In the genomic region with DNA sequence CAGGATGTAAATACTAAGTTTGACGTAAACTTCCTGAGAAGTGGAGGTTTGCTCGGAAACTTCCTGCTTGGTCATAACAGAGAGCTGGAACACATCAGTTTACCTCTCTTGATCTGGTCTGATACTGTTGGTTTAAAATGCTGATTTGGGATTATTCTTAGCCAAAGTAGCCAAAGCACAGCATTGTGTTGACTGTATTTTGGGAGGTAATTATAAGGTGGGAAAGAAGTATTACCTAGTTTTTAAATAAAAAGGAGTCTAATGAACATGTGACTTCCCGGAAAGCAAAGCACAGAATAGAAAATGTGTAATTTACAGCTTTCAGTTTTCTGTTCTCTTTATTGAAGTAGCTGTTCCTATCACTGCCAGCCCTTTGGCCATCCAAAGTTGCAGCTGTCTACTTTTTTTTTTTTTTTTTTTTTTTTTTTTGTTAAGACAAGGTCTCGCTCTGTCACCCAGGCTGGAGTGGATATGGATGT, we compare ENCODE assay signal across 9 cellular contexts. TPM values are rescaled to one million over a fixed set of nuclear protein-coding genes. Genes with fewer than 3 reads are reported as not detected.
DNase-seq lines count a peak whose midpoint lies in the region; ATAC-seq, FAIRE-seq and TF ChIP-seq lines count a peak whose summit lies in the region.
"Had no signal": no experiment of that assay in that cellular context is flagged by ENCODE, and none has a peak within 500 bp of the region (broad histone marks: within the 10 kb centered on the region; RNA-seq: fewer than 3 reads in every experiment).

No MANE protein-coding gene starts in this region.

- no peak for FAIRE-seq in small intestine (lab: Jason Lieb, UNC)
- FAIRE-seq: islet of Langerhans had no signal

- intact Hi-C loops in activated CD4-positive, alpha-beta T cell treated with anti-CD3 and anti-CD28 coated beads for 36 hours (cut with DNase I, micrococcal nuclease) = loop anchor here (1.0 to 5.0 kb wide), 8 partner anchors 37 to 357 kb away; partner anchors contain the start of genes PPP2R3C (in 1 of the 2) and SRP54 (in 1 of the 2)
- intact Hi-C loops in activated CD4-positive, alpha-beta T cell treated with anti-CD3 and anti-CD28 coated beads, Interleukin-2, amount 10 ng/mL, durations not matched to agents 24 days and 14 days (cut with micrococcal nuclease) = loop anchor here (2.0 kb wide), 2 partner anchors 52 to 56 kb away; partner anchors contain the start of genes BAZ1A and SRP54
- intact Hi-C loops in vagina (cut with DNase I) = no loop called here

- DNase-seq in activated CD4-positive, alpha-beta T cell treated with anti-CD3 and anti-CD28 coated beads for 36 hours = peak; percentile 32
- DNase-seq in activated CD4-positive, alpha-beta T cell treated with anti-CD3 and anti-CD28 coated beads, Interleukin-2, amount 50 U/mL, for 4 hours = no peak
- DNase-seq in activated CD4-positive, alpha-beta T cell treated with anti-CD3 and anti-CD28 coated beads, Interleukin-2, amount 10 ng/mL, durations not matched to agents 24 days and 14 days = peak; percentile 79
- DNase-seq in small intestine (peak; percentile 25), mucosa of gallbladder (ENCODE audit: low spot score) (no peak), NCI-H128 (lab: John Stamatoyannopoulos, UW; ENCODE audit: unreplicated experiment) (no peak), vagina (ENCODE audit: extremely low spot score in 2 of 2) (no peak)

- H3K9me3 Mint-ChIP-seq in activated CD4-positive, alpha-beta T cell treated with anti-CD3 and anti-CD28 coated beads for 36 hours (ENCODE audit: low read depth) = no peaks in the 10 kb centered on the region
- H3K9me3 Mint-ChIP-seq in activated CD4-positive, alpha-beta T cell treated with anti-CD3 and anti-CD28 coated beads, Interleukin-2, amount 10 ng/mL, durations not matched to agents 24 days and 14 days = no peaks in the 10 kb centered on the region

- H3K36me3 ChIP-seq in small intestine (ENCODE audit: control insufficient read depth in 2 of 2, insufficient read depth in 2 of 2, low read length in 2 of 2) (no peaks in the 10 kb centered on the region), vagina (no peaks in the 10 kb centered on the region)

- 37 to 63% (median 56%) methylated on average over 4 of the region's 4 CpGs for WGBS in small intestine, 3 donors

- POLR2A ChIA-PET in activated CD4-positive, alpha-beta T cell treated with anti-CD3 and anti-CD28 coated beads for 36 hours (lab: Charles Lee) = interaction anchor here (0.6 to 1.3 kb wide), 7 partner anchors 22 to 217 kb away, joined by 3 to 6 read pairs (median 4); partner anchors contain the start of genes BAZ1A, FAM177A1 and SRP54

- H3K9me3 ChIP-seq in small intestine (ENCODE audit: control insufficient read depth, low read depth) = no peaks in the 10 kb centered on the region
- no peaks in the 10 kb centered on the region for H3K9me3 ChIP-seq in vagina

- no peak for TF ChIP-seq CTCF in vagina (IDR thresholded peaks at IDR 0.05)

- H3K4me3 Mint-ChIP-seq in activated CD4-positive, alpha-beta T cell treated with anti-CD3 and anti-CD28 coated beads for 36 hours = peak overlapping the region; percentile 51
- peak overlapping the region; percentile 64 for H3K4me3 Mint-ChIP-seq in activated CD4-positive, alpha-beta T cell treated with anti-CD3 and anti-CD28 coated beads, Interleukin-2, amount 10 ng/mL, durations not matched to agents 24 days and 14 days

- H3K27me3 ChIP-seq in small intestine (ENCODE audit: control insufficient read depth in 2 of 2, insufficient read depth in 2 of 2, low read length in 2 of 2) = no peaks in the 10 kb centered on the region
- no peaks in the 10 kb centered on the region for H3K27me3 ChIP-seq in vagina

- H3K36me3 Mint-ChIP-seq in activated CD4-positive, alpha-beta T cell treated with anti-CD3 and anti-CD28 coated beads for 36 hours (ENCODE audit: low read depth) = peaks cover 6% of the 10 kb centered on the region
- H3K36me3 Mint-ChIP-seq in activated CD4-positive, alpha-beta T cell treated with anti-CD3 and anti-CD28 coated beads, Interleukin-2, amount 10 ng/mL, durations not matched to agents 24 days and 14 days (ENCODE audit: low read depth) = peaks cover 9% of the 10 kb centered on the region

- no peak for TF ChIP-seq POLR2A in vagina (IDR thresholded peaks at IDR 0.05)

- peak; percentile 57 for ATAC-seq in activated CD4-positive, alpha-beta T cell treated with anti-CD3 and anti-CD28 coated beads for 36 hours
- ATAC-seq in HG02588 (IDR thresholded peaks at IDR 0.05; ENCODE audit: unreplicated experiment) = peak; percentile 51

- H3K27ac ChIP-seq in small intestine (ENCODE audit: low read depth in 1 of 2, low read length in 1 of 2) (peak overlapping the region in 1 of 2 donors; percentile 78), vagina (no peak overlapping the region)

- H3K27ac Mint-ChIP-seq in activated CD4-positive, alpha-beta T cell treated with anti-CD3 and anti-CD28 coated beads for 36 hours = peak overlapping the region; percentile 100
- peak overlapping the region; percentile 90 for H3K27ac Mint-ChIP-seq in activated CD4-positive, alpha-beta T cell treated with anti-CD3 and anti-CD28 coated beads, Interleukin-2, amount 10 ng/mL, durations not matched to agents 24 days and 14 days

- H3K4me1 Mint-ChIP-seq in activated CD4-positive, alpha-beta T cell treated with anti-CD3 and anti-CD28 coated beads for 36 hours = peaks cover 43% of the 10 kb centered on the region
- peaks cover 28% of the 10 kb centered on the region for H3K4me1 Mint-ChIP-seq in activated CD4-positive, alpha-beta T cell treated with anti-CD3 and anti-CD28 coated beads, Interleukin-2, amount 10 ng/mL, durations not matched to agents 24 days and 14 days

- no peaks in the 10 kb centered on the region for H3K4me1 ChIP-seq in small intestine (ENCODE audit: control insufficient read depth in 2 of 2, insufficient read depth in 1 of 2, low read depth in 1 of 2, low read length in 1 of 2)
- H3K4me1 ChIP-seq in vagina = peaks cover 7% of the 10 kb centered on the region

- CTCF ChIA-PET in activated CD4-positive, alpha-beta T cell treated with anti-CD3 and anti-CD28 coated beads for 36 hours (lab: Charles Lee) = interaction anchor here (0.6 to 1.2 kb wide), 4 partner anchors 29 to 53 kb away, joined by 3 to 5 read pairs (median 4); no protein-coding TSS in a partner anchor

- no peaks in the 10 kb centered on the region for H3K27me3 Mint-ChIP-seq in activated CD4-positive, alpha-beta T cell treated with anti-CD3 and anti-CD28 coated beads for 36 hours
- H3K27me3 Mint-ChIP-seq in activated CD4-positive, alpha-beta T cell treated with anti-CD3 and anti-CD28 coated beads, Interleukin-2, amount 10 ng/mL, durations not matched to agents 24 days and 14 days = no peaks in the 10 kb centered on the region

- H3K4me3 ChIP-seq in small intestine (ENCODE audit: low read depth in 1 of 2, low read length in 2 of 2) (no peak overlapping the region), vagina (no peak overlapping the region)

RNA-seq across cellular contexts. Expression of gene SRP54, which starts 52.2 kb away (rescaled TPM):
- 10 to 100 TPM; 81.1 to 88.4 TPM for total RNA-seq in activated CD4-positive, alpha-beta T cell treated with anti-CD3 and anti-CD28 coated beads for 36 hours
- 73.6 and 73.8 TPM in 2 replicates for total RNA-seq in activated CD4-positive, alpha-beta T cell treated with anti-CD3 and anti-CD28 coated beads, Interleukin-2, amount 10 ng/mL, durations not matched to agents 24 days and 14 days
- 10 to 100 TPM; 31.3 to 38.9 (median 32.8) TPM for polyA plus RNA-seq in small intestine
- total RNA-seq in mucosa of gallbladder (37.3 TPM), vagina (37.6 TPM)

RNA-seq across cellular contexts. Expression of gene BAZ1A, which starts 55.5 kb away (rescaled TPM):
- 10 to 100 TPM; 53.9 to 75.2 TPM for total RNA-seq in activated CD4-positive, alpha-beta T cell treated with anti-CD3 and anti-CD28 coated beads for 36 hours
- total RNA-seq in activated CD4-positive, alpha-beta T cell treated with anti-CD3 and anti-CD28 coated beads, Interleukin-2, amount 10 ng/mL, durations not matched to agents 24 days and 14 days = 89.7 TPM in 2 replicates
- 10 to 100 TPM; 16.4 to 40.3 (median 28.6) TPM for polyA plus RNA-seq in small intestine
- 22.0 TPM for total RNA-seq in mucosa of gallbladder
- total RNA-seq in vagina = 38.5 TPM

Comparison
In these comparisons a context has a peak if more than half of its experiments do, and no peak if none do; other contexts are left out.
1. DNase-seq: peak in activated CD4-positive, alpha-beta T cell treated with anti-CD3 and anti-CD28 coated beads for 36 hours (single experiment), activated CD4-positive, alpha-beta T cell treated with anti-CD3 and anti-CD28 coated beads, Interleukin-2, amount 10 ng/mL, durations not matched to agents 24 days and 14 days (single experiment) and small intestine (single experiment); none in activated CD4-positive, alpha-beta T cell treated with anti-CD3 and anti-CD28 coated beads, Interleukin-2, amount 50 U/mL, for 4 hours (0 of 2), mucosa of gallbladder (single experiment), NCI-H128 (single experiment) and vagina (0 of 2).